ENCODE assay signal across 17 cellular contexts in genomic region chr13:31970237-31970930, GRCh38.
DNase-seq lines count a peak whose midpoint lies in the region; ATAC-seq and TF ChIP-seq lines count a peak whose summit lies in the region.
"Had no signal": no experiment of that assay in that cellular context is flagged by ENCODE, and none has a peak within 500 bp of the region (broad histone marks: within the 10 kb centered on the region; RNA-seq: fewer than 3 reads in every experiment).

No MANE protein-coding gene starts in this region.

- H3K27me3 ChIP-seq in left ventricle myocardium inferior (ENCODE audit: low read depth) = no peaks in the 10 kb centered on the region
- H3K27me3 ChIP-seq: right atrium auricular region had no signal

- no peak for ATAC-seq in Right ventricle myocardium inferior
- no peak for ATAC-seq in HG03280 (IDR thresholded peaks at IDR 0.05; ENCODE audit: unreplicated experiment)
- ATAC-seq: activated CD8-positive, alpha-beta T cell treated with anti-CD3 and anti-CD28 coated beads for 36 hours; activated T-helper 17 cell treated with anti-CD3 and anti-CD28 coated beads, Interleukin-2, amount 50 U/mL, for 72 hours; left colon; stimulated activated naive B cell treated with anti-CD40 and anti-IgM and Interleukin-4, amounts not matched to agents 10 μg/mL and 1 μg/mL and 100 μg/mL, for 72 hours had no signal

- H3K36me3 ChIP-seq in left ventricle myocardium inferior = no peaks in the 10 kb centered on the region
- H3K36me3 ChIP-seq: right atrium auricular region had no signal

- H3K9me3 ChIP-seq in left ventricle myocardium inferior (replicated peaks) = no peaks in the 10 kb centered on the region
- H3K9me3 ChIP-seq: right atrium auricular region had no signal

- H3K4me1 ChIP-seq in left ventricle myocardium inferior = peaks cover 58% of the 10 kb centered on the region

- intact Hi-C loops in left ventricle myocardium inferior (cut with micrococcal nuclease) (no loop called here), Right ventricle myocardium inferior (cut with DNase I) (loop anchor here (5.0 kb wide), 1 partner anchor 58 kb away; no protein-coding TSS in a partner anchor)

- peak overlapping the region; percentile 3 for H3K27ac ChIP-seq in left ventricle myocardium inferior (replicated peaks)

- H3K4me3 ChIP-seq in left ventricle myocardium inferior = no peak overlapping the region
- H3K4me3 ChIP-seq: right atrium auricular region had no signal

- TF ChIP-seq CTCF in left ventricle myocardium inferior (IDR thresholded peaks at IDR 0.05; ENCODE audit: borderline replicate concordance) (no peak), GM20000 (IDR thresholded peaks at IDR 0.05; ENCODE audit: extremely low read depth, missing control alignments) (no peak)

- no peak for DNase-seq in left ventricle myocardium inferior
- no peak for DNase-seq in Right ventricle myocardium inferior (ENCODE audit: missing footprints)
- peak; percentile 13 for DNase-seq in cerebellum (ENCODE audit: low spot score)
- DNase-seq in kidney glomerular epithelial cell (lab: John Stamatoyannopoulos, UW) = peak; percentile 15
- no peak for DNase-seq in GM20000 (ENCODE audit: low spot score)
- no peak for DNase-seq in foreskin melanocyte
- no peak for DNase-seq in SIG-M5 (lab: John Stamatoyannopoulos, UW)
- DNase-seq: activated CD8-positive, alpha-beta T cell treated with anti-CD3 and anti-CD28 coated beads for 36 hours; effector memory CD4-positive, alpha-beta T cell; left colon; naive B cell; NCI-H1092 treated with DMSO at 0.1 percent for 48 hours; NCI-H2171 treated with DMSO at 0.1 percent for 48 hours; stimulated activated naive B cell treated with anti-CD40 and anti-IgM and Interleukin-4, amounts not matched to agents 10 μg/mL and 1 μg/mL and 100 μg/mL, for 72 hours had no signal

Comparison
In these comparisons a context has a peak if more than half of its experiments do, and no peak if none do; other contexts are left out.
1. DNase-seq: peak in cerebellum (single experiment) and kidney glomerular epithelial cell (single experiment); none in left ventricle myocardium inferior (single experiment), Right ventricle myocardium inferior (single experiment), GM20000 (single experiment), foreskin melanocyte (single experiment) and SIG-M5 (single experiment).